Comparison of ENCODE assay signal across 10 cellular contexts in genomic region chr11:109783842-109784241, GRCh38.
A peak's percentile ranks its signal among the peaks of the same experiment; 100 is the strongest.
DNase-seq lines count a peak whose midpoint lies in the region; ATAC-seq and TF ChIP-seq lines count a peak whose summit lies in the region.
"Had no signal": no experiment of that assay in that cellular context is flagged by ENCODE, and none has a peak within 500 bp of the region (broad histone marks: within the 10 kb centered on the region; RNA-seq: fewer than 3 reads in every experiment).

No MANE protein-coding gene starts in this region.

- no peaks in the 10 kb centered on the region; the same call in 1 of the 2 replicates for H3K4me1 ChIP-seq in HEK293 (ENCODE audit: control insufficient read depth, insufficient read depth, low read length)
- H3K4me1 ChIP-seq in heart right ventricle = no peaks in the 10 kb centered on the region
- H3K4me1 ChIP-seq in effector memory CD4-positive, alpha-beta T cell (ENCODE audit: control insufficient read depth, insufficient read depth, low read length, poor library complexity, severe bottlenecking) = no peaks in the 10 kb centered on the region

- POLR2A ChIA-PET in HEK293 (lab: Yijun Ruan, JAX) = no interaction called here

- in situ Hi-C loops in G401 (cut with HindIII; ENCODE audit: low sequenced_read_pairs) = no loop called here

- H3K4me3 Mint-ChIP-seq in glutamatergic neuron (ENCODE audit: unreplicated experiment) = no peak overlapping the region

- peak; percentile 98 for ATAC-seq in GM18873 (IDR thresholded peaks at IDR 0.05; ENCODE audit: low FRiP score, unreplicated experiment)
- peak; percentile 94 for ATAC-seq in HG03460 (IDR thresholded peaks at IDR 0.05; ENCODE audit: unreplicated experiment)
- no peak for ATAC-seq in heart right ventricle

- no peaks in the 10 kb centered on the region for H3K36me3 Mint-ChIP-seq in glutamatergic neuron (ENCODE audit: unreplicated experiment)

- H3K4me3 ChIP-seq in HEK293 (ENCODE audit: low read depth, low read length) (no peak overlapping the region), heart right ventricle (no peak overlapping the region)
- no peak overlapping the region for H3K4me3 ChIP-seq in effector memory CD4-positive, alpha-beta T cell (ENCODE audit: insufficient read depth, low read depth, low read length, poor library complexity, severe bottlenecking)

- 58 to 61% methylated on average over 3 of the region's 3 CpGs for WGBS in heart right ventricle, 2 donors

- TF ChIP-seq CTCF in HEK293 (tag by site-specific recombination; IDR thresholded peaks at IDR 0.05) (no peak), glutamatergic neuron (IDR thresholded peaks at IDR 0.05; ENCODE audit: partially characterized antibody, unreplicated experiment) (no peak), heart right ventricle (IDR thresholded peaks at IDR 0.05) (no peak)

- H3K9me3 Mint-ChIP-seq in glutamatergic neuron (ENCODE audit: unreplicated experiment) = no peaks in the 10 kb centered on the region

- H3K27ac Mint-ChIP-seq in glutamatergic neuron (ENCODE audit: unreplicated experiment) = no peak overlapping the region

- H3K4me1 Mint-ChIP-seq in glutamatergic neuron (ENCODE audit: low read depth, unreplicated experiment) = peaks cover 12% of the 10 kb centered on the region

- no peaks in the 10 kb centered on the region for H3K36me3 ChIP-seq in HEK293 (ENCODE audit: control insufficient read depth in 2 of 2, insufficient read depth in 1 of 2, low read length in 2 of 2)
- H3K36me3 ChIP-seq in heart right ventricle = no peaks in the 10 kb centered on the region
- no peaks in the 10 kb centered on the region for H3K36me3 ChIP-seq in effector memory CD4-positive, alpha-beta T cell (ENCODE audit: control insufficient read depth, insufficient read depth, low read length)

- H3K9me3 ChIP-seq in HEK293 (ENCODE audit: control insufficient read depth, insufficient read depth, low read depth, low read length) (no peaks in the 10 kb centered on the region), heart right ventricle (no peaks in the 10 kb centered on the region)
- H3K9me3 ChIP-seq in effector memory CD4-positive, alpha-beta T cell (ENCODE audit: control insufficient read depth, low read length) = no peaks in the 10 kb centered on the region

- intact Hi-C loops in heart right ventricle (cut with DNase I) = no loop called here

- CTCF ChIA-PET in HEK293 (lab: Yijun Ruan, JAX) = interaction anchor here (0.7 kb wide), 2 partner anchors 54 to 314 kb away, joined by 3 read pairs; no protein-coding TSS in a partner anchor

- H3K27ac ChIP-seq in HEK293 (ENCODE audit: extremely low read depth, low read depth, low read length) (no peak overlapping the region; the same call in 1 of the 2 replicates), heart right ventricle (no peak overlapping the region)
- no peak overlapping the region for H3K27ac ChIP-seq in effector memory CD4-positive, alpha-beta T cell (ENCODE audit: insufficient read depth, low read length, poor library complexity, severe bottlenecking)

- DNase-seq in glutamatergic neuron (peak; percentile 18), heart right ventricle (no peak), G401 (ENCODE audit: low spot score) (no peak)
- DNase-seq in effector memory CD4-positive, alpha-beta T cell = no peak
- DNase-seq in activated CD4-positive, CD25-positive, alpha-beta regulatory T cell treated with anti-CD3 and anti-CD28 coated beads, Interleukin-2, amount 50 U/mL, for 72 hours = no peak
- DNase-seq: kidney glomerular epithelial cell, NCI-H526 treated with DMSO at 0.1 percent for 48 hours had no signal

- peaks cover 0 to under 1% (median 0%) of the 10 kb centered on the region in 7 donors for H3K27me3 ChIP-seq in heart right ventricle
- H3K27me3 ChIP-seq in effector memory CD4-positive, alpha-beta T cell (replicated peaks; ENCODE audit: control insufficient read depth, insufficient read depth, low read length, poor library complexity, severe bottlenecking) = no peaks in the 10 kb centered on the region

- H3K27me3 Mint-ChIP-seq in glutamatergic neuron (ENCODE audit: unreplicated experiment) = no peaks in the 10 kb centered on the region

TF ChIP-seq in HEK293, 187 proteins besides CTCF, POLR2A, EP300 and RAD21:
- no peak for TF ChIP-seq PATZ1 (tag by site-specific recombination; IDR thresholded peaks at IDR 0.05)
- TF ChIP-seq ZIC2 (tag by site-specific recombination; IDR thresholded peaks at IDR 0.05) = peak; percentile 77
- no peak for TF ChIP-seq EGR2 (tag by site-specific recombination; IDR thresholded peaks at IDR 0.05; ENCODE audit: low read depth)
- 0 out of 2 replicates have a peak, but pooled peaks have one; percentile 18 for TF ChIP-seq GLIS1 (tag by site-specific recombination; IDR thresholded peaks at IDR 0.05)
- TF ChIP-seq, protein P1, sequence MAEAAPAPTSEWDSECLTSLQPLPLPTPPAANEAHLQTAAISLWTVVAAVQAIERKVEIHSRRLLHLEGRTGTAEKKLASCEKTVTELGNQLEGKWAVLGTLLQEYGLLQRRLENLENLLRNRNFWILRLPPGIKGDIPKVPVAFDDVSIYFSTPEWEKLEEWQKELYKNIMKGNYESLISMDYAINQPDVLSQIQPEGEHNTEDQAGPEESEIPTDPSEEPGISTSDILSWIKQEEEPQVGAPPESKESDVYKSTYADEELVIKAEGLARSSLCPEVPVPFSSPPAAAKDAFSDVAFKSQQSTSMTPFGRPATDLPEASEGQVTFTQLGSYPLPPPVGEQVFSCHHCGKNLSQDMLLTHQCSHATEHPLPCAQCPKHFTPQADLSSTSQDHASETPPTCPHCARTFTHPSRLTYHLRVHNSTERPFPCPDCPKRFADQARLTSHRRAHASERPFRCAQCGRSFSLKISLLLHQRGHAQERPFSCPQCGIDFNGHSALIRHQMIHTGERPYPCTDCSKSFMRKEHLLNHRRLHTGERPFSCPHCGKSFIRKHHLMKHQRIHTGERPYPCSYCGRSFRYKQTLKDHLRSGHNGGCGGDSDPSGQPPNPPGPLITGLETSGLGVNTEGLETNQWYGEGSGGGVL (tag by site-specific recombination; IDR thresholded peaks at IDR 0.05) = no peak
- TF ChIP-seq, protein P2, sequence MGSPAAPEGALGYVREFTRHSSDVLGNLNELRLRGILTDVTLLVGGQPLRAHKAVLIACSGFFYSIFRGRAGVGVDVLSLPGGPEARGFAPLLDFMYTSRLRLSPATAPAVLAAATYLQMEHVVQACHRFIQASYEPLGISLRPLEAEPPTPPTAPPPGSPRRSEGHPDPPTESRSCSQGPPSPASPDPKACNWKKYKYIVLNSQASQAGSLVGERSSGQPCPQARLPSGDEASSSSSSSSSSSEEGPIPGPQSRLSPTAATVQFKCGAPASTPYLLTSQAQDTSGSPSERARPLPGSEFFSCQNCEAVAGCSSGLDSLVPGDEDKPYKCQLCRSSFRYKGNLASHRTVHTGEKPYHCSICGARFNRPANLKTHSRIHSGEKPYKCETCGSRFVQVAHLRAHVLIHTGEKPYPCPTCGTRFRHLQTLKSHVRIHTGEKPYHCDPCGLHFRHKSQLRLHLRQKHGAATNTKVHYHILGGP (tag by site-specific recombination; IDR thresholded peaks at IDR 0.05) = 0 out of 2 replicates have a peak, but pooled peaks have one; percentile 24

Comparison
In these comparisons a context has a peak if more than half of its experiments do, and no peak if none do; other contexts are left out.
1. ATAC-seq: peak in GM18873 (single experiment) and HG03460 (single experiment); none in heart right ventricle (0 of 8).